In the genomic region with DNA sequence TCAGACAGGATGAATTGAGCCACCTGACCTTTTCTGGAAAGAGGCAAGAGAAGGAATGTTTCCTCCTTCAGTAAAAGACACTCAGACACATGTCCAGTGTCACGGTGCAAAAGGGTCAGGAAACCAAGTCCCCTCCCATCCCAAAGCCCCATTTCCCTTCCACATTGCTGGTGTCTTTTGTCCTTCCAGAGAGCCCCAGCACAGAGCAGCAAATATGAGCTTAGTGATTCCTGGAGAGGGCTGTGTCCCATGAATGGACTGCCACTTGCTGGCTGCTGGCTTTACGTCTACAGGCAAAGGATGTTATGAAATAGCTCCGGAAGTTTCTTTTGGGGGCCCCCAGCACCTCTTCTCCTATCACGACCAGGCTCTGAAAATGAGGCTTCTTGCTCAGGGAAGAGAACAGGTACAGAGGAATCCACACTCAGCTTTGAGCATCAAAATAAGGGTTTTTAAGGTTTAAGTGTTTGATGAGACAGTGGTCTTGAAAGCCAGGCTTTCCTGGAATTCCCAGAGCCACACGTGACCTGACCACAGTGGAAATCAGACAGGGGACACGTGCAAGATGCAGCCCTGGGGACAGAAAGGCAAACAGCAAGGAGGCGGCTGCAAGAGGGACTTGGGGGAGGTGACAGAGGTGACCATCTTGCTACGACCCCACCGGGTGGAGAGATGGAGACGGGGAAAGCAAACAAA, we compare ENCODE assay signal across 17 cellular contexts. TPM values are rescaled to one million over a fixed set of nuclear protein-coding genes. Genes with fewer than 3 reads are reported as not detected.
A peak's percentile ranks its signal among the peaks of the same experiment; 100 is the strongest.
DNase-seq lines count a peak whose midpoint lies in the region; TF ChIP-seq lines count a peak whose summit lies in the region.
"Had no signal": no experiment of that assay in that cellular context is flagged by ENCODE, and none has a peak within 500 bp of the region (broad histone marks: within the 10 kb centered on the region; RNA-seq: fewer than 3 reads in every experiment).

No MANE protein-coding gene starts in this region.

- H3K9me2 ChIP-seq in Karpas-422 (replicated peaks; ENCODE audit: insufficient read depth, low read length), result no peaks in the 10 kb centered on the region

- H3K36me3 ChIP-seq in testis (ENCODE audit: low read depth, missing control alignments) (no peaks in the 10 kb centered on the region), Karpas-422 (ENCODE audit: insufficient read depth, low read length) (no peaks in the 10 kb centered on the region)

- H3K79me2 ChIP-seq in Karpas-422 (ENCODE audit: low read length), result no peaks in the 10 kb centered on the region

- intact Hi-C loops in testis (cut with DNase I; ENCODE audit: low total_unique reads), result no loop called here
- intact Hi-C loops in posterior vena cava (cut with DNase I), result loop anchor here in 1 of 2 donors (5.0 kb wide), 1 partner anchor 201 kb away; no protein-coding TSS in a partner anchor

- no peak for TF ChIP-seq POLR2A in testis (IDR thresholded peaks at IDR 0.05)

- no peak overlapping the region for H3K9ac ChIP-seq in Karpas-422 (ENCODE audit: low read length)

- WGBS in testis, 2 donors, result 45 to 56% methylated on average over 10 of the region's 10 CpGs

- no peaks in the 10 kb centered on the region for H3K9me3 Mint-ChIP-seq in endothelial cell (ENCODE audit: unreplicated experiment)
- no peaks in the 10 kb centered on the region for H3K9me3 Mint-ChIP-seq in mesothelial cell of epicardium
- H3K9me3 Mint-ChIP-seq: activated T-helper 17 cell treated with anti-CD3 and anti-CD28 coated beads, Interleukin-2, amount 50 U/mL, for 72 hours; dendritic cell treated with granulocyte-macrophage colony-stimulating factor and Interleukin-4, amounts not matched to agents 40 ng/mL and 50 ng/mL, for 4 days had no signal

- peak; percentile 32 for DNase-seq in NOMO-1 treated with dmso at 0.1 percent for 144 hours (lab: John Stamatoyannopoulos, UW; ENCODE audit: unreplicated experiment)
- no peak for DNase-seq in endothelial cell (ENCODE audit: low spot score)
- no peak for DNase-seq in mesothelial cell of epicardium (ENCODE audit: low spot score in 2 of 2, unreplicated experiment in 2 of 2)
- DNase-seq in testis, result no peak
- DNase-seq in DMS 273 treated with DMSO at 0.1 percent for 48 hours (lab: John Stamatoyannopoulos, UW), result no peak
- DNase-seq in Karpas-422, result no peak
- no peak for DNase-seq in posterior vena cava (ENCODE audit: low spot score)
- DNase-seq: aorta, HCEC 1CT, NCI-H2029, NCI-H526 treated with DMSO at 0.1 percent for 48 hours, RPMI8226, T-helper 9 cell had no signal

- H3K27ac Mint-ChIP-seq in endothelial cell (ENCODE audit: unreplicated experiment), result peak overlapping the region; percentile 36
- peak overlapping the region; percentile 97 for H3K27ac Mint-ChIP-seq in mesothelial cell of epicardium
- H3K27ac Mint-ChIP-seq: activated T-helper 17 cell treated with anti-CD3 and anti-CD28 coated beads, Interleukin-2, amount 50 U/mL, for 72 hours; B cell; dendritic cell treated with granulocyte-macrophage colony-stimulating factor and Interleukin-4, amounts not matched to agents 40 ng/mL and 50 ng/mL, for 4 days had no signal

- H3K9me3 ChIP-seq in testis (no peaks in the 10 kb centered on the region), Karpas-422 (ENCODE audit: low read length) (no peaks in the 10 kb centered on the region)

- TF ChIP-seq CTCF in endothelial cell (IDR thresholded peaks at IDR 0.05; ENCODE audit: unreplicated experiment), result no peak
- TF ChIP-seq CTCF in mesothelial cell of epicardium (IDR thresholded peaks at IDR 0.05; ENCODE audit: unreplicated experiment), result no peak
- TF ChIP-seq CTCF in testis (IDR thresholded peaks at IDR 0.05), result no peak

- H3K4me1 ChIP-seq in testis (peaks cover 24% of the 10 kb centered on the region), Karpas-422 (ENCODE audit: low read length) (no peaks in the 10 kb centered on the region)

- H3K4me3 ChIP-seq in testis, result no peak overlapping the region
- no peak overlapping the region for H3K4me3 ChIP-seq in Karpas-422 (ENCODE audit: low read length)
- H3K4me3 ChIP-seq: lung had no signal

- no peak overlapping the region for H3K4me3 Mint-ChIP-seq in endothelial cell (ENCODE audit: unreplicated experiment)
- no peak overlapping the region for H3K4me3 Mint-ChIP-seq in mesothelial cell of epicardium
- H3K4me3 Mint-ChIP-seq: activated T-helper 17 cell treated with anti-CD3 and anti-CD28 coated beads, Interleukin-2, amount 50 U/mL, for 72 hours; B cell; dendritic cell treated with granulocyte-macrophage colony-stimulating factor and Interleukin-4, amounts not matched to agents 40 ng/mL and 50 ng/mL, for 4 days had no signal

- H3K4me1 Mint-ChIP-seq in endothelial cell (ENCODE audit: unreplicated experiment) (peaks cover 7% of the 10 kb centered on the region), mesothelial cell of epicardium (peaks cover 21% of the 10 kb centered on the region)
- H3K4me1 Mint-ChIP-seq: activated T-helper 17 cell treated with anti-CD3 and anti-CD28 coated beads, Interleukin-2, amount 50 U/mL, for 72 hours had no signal

- H3K4me2 ChIP-seq in Karpas-422 (ENCODE audit: low read depth, low read length, poor library complexity, severe bottlenecking), result no peak overlapping the region

- H3K27ac ChIP-seq in testis (peak overlapping the region; percentile 5 to 68), Karpas-422 (ENCODE audit: low read length) (no peak overlapping the region)

- H3K36me3 Mint-ChIP-seq in endothelial cell (ENCODE audit: low read depth, unreplicated experiment) (no peaks in the 10 kb centered on the region), mesothelial cell of epicardium (no peaks in the 10 kb centered on the region)

- H2AFZ ChIP-seq in Karpas-422 (ENCODE audit: low read length), result no peak overlapping the region

- H4K20me1 ChIP-seq in Karpas-422 (ENCODE audit: insufficient read depth, low read depth, low read length), result peaks cover 3% of the 10 kb centered on the region; the same call in 1 of the 2 replicates

- H3K27me3 ChIP-seq in testis (no peaks in the 10 kb centered on the region), Karpas-422 (ENCODE audit: low read length) (no peaks in the 10 kb centered on the region)

- no peaks in the 10 kb centered on the region for H3K27me3 Mint-ChIP-seq in endothelial cell (ENCODE audit: unreplicated experiment)
- no peaks in the 10 kb centered on the region for H3K27me3 Mint-ChIP-seq in mesothelial cell of epicardium (ENCODE audit: low read depth)
- H3K27me3 Mint-ChIP-seq: activated T-helper 17 cell treated with anti-CD3 and anti-CD28 coated beads, Interleukin-2, amount 50 U/mL, for 72 hours had no signal

RNA-seq across cellular contexts. Expression of gene ZDHHC7, which starts 58.1 kb away (rescaled TPM):
- total RNA-seq in endothelial cell (ENCODE audit: unreplicated experiment), result 46.5 TPM
- 45.4 to 47.9 TPM (median 45.7 TPM) in 3 replicates for total RNA-seq in mesothelial cell of epicardium
- total RNA-seq in testis, result 10 to 100 TPM; 35.0 to 42.7 TPM
- polyA plus RNA-seq in testis (ENCODE audit: insufficient read depth, low read depth, low replicate concordance), result 29.4 TPM
- total RNA-seq in Karpas-422 (2014; rRNA removed; shearing (Covaris generic); ENCODE audit: low replicate concordance), result 22.5 and 27.8 TPM in 2 replicates
- total RNA-seq in posterior vena cava, result 10 to 100 TPM; 34.0 to 38.5 TPM
